18 cellular contexts compared by ENCODE assay signal in the genomic region with DNA sequence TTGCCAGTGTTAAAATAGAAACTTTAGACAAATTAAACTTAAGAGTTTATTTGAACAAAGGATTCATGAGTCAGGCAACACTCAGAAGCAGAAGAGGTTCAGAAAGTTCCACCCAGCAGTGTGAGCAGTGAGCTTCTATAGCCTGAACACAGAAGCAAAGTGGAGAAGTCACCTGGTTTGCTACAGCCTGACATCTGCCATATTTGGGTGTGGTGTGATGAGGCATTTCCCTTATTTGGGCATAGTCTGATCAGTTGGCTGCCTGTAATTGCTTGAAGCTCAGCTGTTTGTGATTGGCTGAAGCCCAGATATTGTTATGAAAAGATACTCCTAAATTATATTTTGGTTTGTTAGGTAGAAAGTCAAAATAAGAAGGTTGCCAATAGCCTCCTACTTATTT. TPM values are rescaled to one million over a fixed set of nuclear protein-coding genes. Genes with fewer than 3 reads are reported as not detected.
"Had no signal": no experiment of that assay in that cellular context is flagged by ENCODE, and none has a peak within 500 bp of the region (broad histone marks: within the 10 kb centered on the region; RNA-seq: fewer than 3 reads in every experiment).

No MANE protein-coding gene starts in this region.

- H3K9me3 ChIP-seq: ascending aorta, gastrocnemius medialis, heart right ventricle, left lung, mucosa of descending colon, tibial nerve had no signal

- H3K36me3 ChIP-seq: ascending aorta, cardiac muscle cell, gastrocnemius medialis, heart right ventricle, left lung, tibial nerve had no signal

- H3K4me3 ChIP-seq: ascending aorta, cardiac muscle cell, gastrocnemius medialis, heart right ventricle, left lung, mucosa of descending colon, smooth muscle cell, tibial nerve had no signal

- H3K27me3 ChIP-seq: ascending aorta, cardiac muscle cell, gastrocnemius medialis, heart right ventricle, left lung, tibial nerve had no signal

- FAIRE-seq: colon, keratinocyte had no signal

- H3K4me1 ChIP-seq: ascending aorta, gastrocnemius medialis, left lung, tibial nerve had no signal

- ATAC-seq: gastrocnemius medialis; left lung; mucosa of descending colon; naive thymus-derived CD8-positive, alpha-beta T cell; right cardiac atrium; stimulated activated memory B cell treated with anti-CD40 and anti-IgM and Interleukin-4, amounts not matched to agents 10 μg/mL and 1 μg/mL and 100 μg/mL, for 72 hours had no signal

- H3K4me2 ChIP-seq: smooth muscle cell had no signal

- H3K27ac ChIP-seq: ascending aorta, cardiac muscle cell, gastrocnemius medialis, heart right ventricle, left lung, tibial nerve had no signal

- DNase-seq: activated CD4-positive, alpha-beta T cell treated with anti-CD3 and anti-CD28 coated beads for 48 hours; activated naive CD4-positive, alpha-beta T cell; gastrocnemius medialis; heart right ventricle; left lung; mucosa of descending colon; naive thymus-derived CD8-positive, alpha-beta T cell; nucleus accumbens; right cardiac atrium had no signal

RNA-seq across cellular contexts. Expression of a gene that starts 39.1 kb away (rescaled TPM):
- total RNA-seq: activated T-helper 1 cell treated with anti-CD3 and anti-CD28 coated beads, Interleukin-12 subunit alpha, Interleukin-12 subunit beta, Interleukin-2, Interleukin-4 antibody, amounts not matched to agents 30 ng/mL and 10 ng/mL and 1 ng/mL, durations not matched to agents 14 hours and 24 hours and 36 hours; ascending aorta; fibroblast of lung; gastrocnemius medialis; naive thymus-derived CD8-positive, alpha-beta T cell; smooth muscle cell had no signal
- polyA plus RNA-seq: fibroblast of lung, keratinocyte, smooth muscle cell had no signal
